Comparison of ENCODE assay signal across 16 cellular contexts in genomic region chr12:40566246-40566645, GRCh38.
"Had no signal": no experiment of that assay in that cellular context is flagged by ENCODE, and none has a peak within 500 bp of the region (broad histone marks: within the 10 kb centered on the region; RNA-seq: fewer than 3 reads in every experiment).

No MANE protein-coding gene starts in this region.

- H3K9me3 ChIP-seq: left ventricle myocardium inferior, mucosa of descending colon, pancreas, transverse colon had no signal

- H3K9me3 Mint-ChIP-seq: activated B cell treated with CpG ODN at 0.5 μM for 24 hours had no signal

- H3K36me3 ChIP-seq: left ventricle myocardium inferior, pancreas, transverse colon had no signal

- DNase-seq: activated B cell treated with CpG ODN at 0.5 μM for 24 hours; activated CD4-positive, alpha-beta T cell treated with anti-CD3 and anti-CD28 coated beads for 48 hours; activated gamma-delta T cell treated with Interleukin-2 at 50 U/mL for 16 hours; amniotic stem cell; kidney; left ventricle myocardium inferior; mucosa of descending colon; naive thymus-derived CD4-positive, alpha-beta T cell; pancreas; stimulated activated CD4-positive, alpha-beta T cell treated with anti-CD3 and anti-CD28 coated beads, Interleukin-4, amount 100 ng/mL, for 1 hour; stimulated activated naive CD4-positive, alpha-beta T cell; transverse colon had no signal

- H3K4me3 ChIP-seq: hepatocyte, left ventricle myocardium inferior, mucosa of descending colon, pancreas, transverse colon had no signal

- H3K27ac Mint-ChIP-seq: activated B cell treated with CpG ODN at 0.5 μM for 24 hours; activated naive CD8-positive, alpha-beta T cell; naive thymus-derived CD4-positive, alpha-beta T cell had no signal

- H3K27ac ChIP-seq: hepatocyte, left ventricle myocardium inferior, pancreas, transverse colon had no signal

- H3K36me3 Mint-ChIP-seq: activated naive CD8-positive, alpha-beta T cell; naive thymus-derived CD4-positive, alpha-beta T cell had no signal

- H3K4me1 Mint-ChIP-seq: activated B cell treated with CpG ODN at 0.5 μM for 24 hours; naive thymus-derived CD4-positive, alpha-beta T cell had no signal

- FAIRE-seq: endometrium, pancreas, TTC549 had no signal

- ATAC-seq: mucosa of descending colon; naive thymus-derived CD4-positive, alpha-beta T cell; pancreas had no signal

- H3K27me3 ChIP-seq: hepatocyte, pancreas, transverse colon had no signal

- H3K4me2 ChIP-seq: hepatocyte had no signal

- H3K27me3 Mint-ChIP-seq: activated B cell treated with CpG ODN at 0.5 μM for 24 hours; activated naive CD8-positive, alpha-beta T cell; naive thymus-derived CD4-positive, alpha-beta T cell had no signal

- H3K4me1 ChIP-seq: left ventricle myocardium inferior, pancreas, transverse colon had no signal

- H3K4me3 Mint-ChIP-seq: activated B cell treated with CpG ODN at 0.5 μM for 24 hours; activated naive CD8-positive, alpha-beta T cell; naive thymus-derived CD4-positive, alpha-beta T cell had no signal
